In the genomic region with DNA sequence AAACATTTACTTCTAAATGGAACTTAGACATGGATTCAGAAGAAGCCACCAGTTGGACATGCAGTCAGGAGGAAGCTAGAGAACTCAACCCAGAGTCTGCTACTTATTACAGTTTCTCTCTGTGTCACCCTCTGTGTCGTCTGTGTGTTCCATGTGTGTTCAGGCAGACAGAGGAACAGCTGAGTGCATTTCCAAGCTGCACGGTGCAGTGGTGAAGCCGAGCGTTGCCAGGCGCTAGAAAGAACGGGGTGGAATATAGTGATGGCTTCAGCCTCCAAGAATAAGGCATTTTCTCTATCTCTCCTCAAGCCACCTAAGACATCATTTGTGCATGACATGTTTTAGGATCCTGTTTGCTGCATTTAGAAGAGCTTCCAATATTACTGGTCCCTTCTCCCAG, we compare ENCODE assay signal across 20 cellular contexts.
"Had no signal": no experiment of that assay in that cellular context is flagged by ENCODE, and none has a peak within 500 bp of the region (broad histone marks: within the 10 kb centered on the region; RNA-seq: fewer than 3 reads in every experiment).

No MANE protein-coding gene starts in this region.

- H3K36me3 Mint-ChIP-seq: stimulated activated memory B cell treated with anti-CD40 and anti-IgM and Interleukin-4, amounts not matched to agents 10 μg/mL and 1 μg/mL and 100 μg/mL, for 72 hours had no signal

- H3K36me3 ChIP-seq: esophagus squamous epithelium, gastroesophageal sphincter, neutrophil, right lobe of liver, transverse colon had no signal

- DNase-seq: effector memory CD8-positive, alpha-beta T cell; esophagus squamous epithelium; foreskin fibroblast; glutamatergic neuron; kidney glomerular epithelial cell; naive thymus-derived CD4-positive, alpha-beta T cell; nephron progenitor cell; psoas muscle; retina; right lobe of liver; stimulated activated CD4-positive, alpha-beta T cell treated with anti-CD3 and anti-CD28 coated beads, Interleukin-4, amount 100 ng/mL, for 1 hour; stimulated activated CD8-positive, alpha-beta memory T cell treated with anti-CD3 and anti-CD28 coated beads, Interleukin-4, amount 100 ng/mL, for 48 hours; testis; transverse colon had no signal

- H3K4me3 Mint-ChIP-seq: effector memory CD8-positive, alpha-beta T cell; nephron progenitor cell; stimulated activated memory B cell treated with anti-CD40 and anti-IgM and Interleukin-4, amounts not matched to agents 10 μg/mL and 1 μg/mL and 100 μg/mL, for 72 hours; stimulated activated naive CD8-positive, alpha-beta T cell treated with anti-CD3 and anti-CD28 coated beads, Interleukin-15, Interleukin-2, amounts not matched to agents 100 ng/mL and 50 ng/mL, for 24 hours had no signal

- H3K4me1 ChIP-seq: psoas muscle, right lobe of liver, testis had no signal

- H3K79me2 ChIP-seq: hepatocyte had no signal

- H2AFZ ChIP-seq: hepatocyte had no signal

- H3K27ac Mint-ChIP-seq: effector memory CD8-positive, alpha-beta T cell; naive thymus-derived CD4-positive, alpha-beta T cell; nephron progenitor cell; stimulated activated memory B cell treated with anti-CD40 and anti-IgM and Interleukin-4, amounts not matched to agents 10 μg/mL and 1 μg/mL and 100 μg/mL, for 72 hours; stimulated activated naive CD8-positive, alpha-beta T cell treated with anti-CD3 and anti-CD28 coated beads, Interleukin-15, Interleukin-2, amounts not matched to agents 100 ng/mL and 50 ng/mL, for 24 hours had no signal

- H3K4me1 Mint-ChIP-seq: stimulated activated memory B cell treated with anti-CD40 and anti-IgM and Interleukin-4, amounts not matched to agents 10 μg/mL and 1 μg/mL and 100 μg/mL, for 72 hours had no signal

- H3K9me3 Mint-ChIP-seq: effector memory CD8-positive, alpha-beta T cell; stimulated activated naive CD8-positive, alpha-beta T cell treated with anti-CD3 and anti-CD28 coated beads, Interleukin-15, Interleukin-2, amounts not matched to agents 100 ng/mL and 50 ng/mL, for 24 hours had no signal

- H3K27ac ChIP-seq: epithelial cell of prostate, esophagus squamous epithelium, gastroesophageal sphincter, hepatocyte, neutrophil, psoas muscle, right lobe of liver, testis, transverse colon had no signal

- H3K27me3 ChIP-seq: right lobe of liver, testis had no signal

- H3K4me2 ChIP-seq: hepatocyte had no signal

- H3K4me3 ChIP-seq: esophagus squamous epithelium, gastroesophageal sphincter, hepatocyte, psoas muscle, right lobe of liver, testis, transverse colon had no signal

- ATAC-seq: effector memory CD8-positive, alpha-beta T cell; gastroesophageal sphincter; naive thymus-derived CD4-positive, alpha-beta T cell; psoas muscle; right lobe of liver had no signal
